In genomic region chr5:131274341-131275063, GRCh38 we compare ENCODE assay signal across 1 cellular context.
TF ChIP-seq lines count a peak whose summit lies in the region.

No MANE protein-coding gene starts in this region.

TF ChIP-seq in K562, 482 proteins besides CTCF, POLR2A, EP300 and RAD21:
- TF ChIP-seq ELK3 (CRISPR knock-in tag; IDR thresholded peaks at IDR 0.05) = no peak
